In the genomic region with DNA sequence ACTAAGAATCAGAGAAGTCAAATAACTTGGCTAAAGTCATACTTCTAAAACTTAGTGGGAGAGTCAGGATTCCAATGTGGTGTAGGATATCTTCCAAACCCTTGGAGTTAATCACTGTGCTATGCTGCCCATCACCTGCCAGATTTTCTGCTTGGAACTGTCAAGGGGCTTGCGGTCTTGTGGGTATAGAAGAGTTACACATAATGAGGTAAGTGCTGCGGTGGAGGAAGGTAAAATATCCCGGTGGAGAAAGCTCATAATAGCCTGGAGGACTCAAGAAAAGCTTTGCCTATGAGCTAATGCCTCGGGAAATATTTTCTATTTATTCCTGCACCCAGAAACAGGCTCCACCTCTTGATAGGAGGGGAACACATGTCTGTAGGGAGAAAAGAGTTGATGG, we compare ENCODE assay signal across 25 cellular contexts.
DNase-seq lines count a peak whose midpoint lies in the region; ATAC-seq, FAIRE-seq and TF ChIP-seq lines count a peak whose summit lies in the region.
"Had no signal": no experiment of that assay in that cellular context is flagged by ENCODE, and none has a peak within 500 bp of the region (broad histone marks: within the 10 kb centered on the region; RNA-seq: fewer than 3 reads in every experiment).

No MANE protein-coding gene starts in this region.

- no peaks in the 10 kb centered on the region for H3F3A ChIP-seq in GM23338 (replicated peaks; ENCODE audit: low read depth)

- H3K36me3 ChIP-seq in GM23338 (ENCODE audit: insufficient read depth) (no peaks in the 10 kb centered on the region), MG63 (no peaks in the 10 kb centered on the region), breast epithelium (no peaks in the 10 kb centered on the region)

- DNase-seq in GM23338 (ENCODE audit: low spot score) (no peak), MG63 (peak; percentile 74), astrocyte of the hippocampus (ENCODE audit: low read depth, low spot score) (peak; percentile 67), urothelium cell line (ENCODE audit: low spot score) (peak; percentile 73), breast epithelium (ENCODE audit: low spot score in 2 of 2) (no peak), AG20443 (ENCODE audit: low spot score) (no peak)
- DNase-seq: ACHN; AML-193; Caco-2; CD4-positive, alpha-beta T cell; GDM1; HCEC 1CT; HFFc6; IMR-90 had no signal

- ATAC-seq in GM23338 (no peak), GM18907 (IDR thresholded peaks at IDR 0.05; ENCODE audit: unreplicated experiment) (no peak)
- ATAC-seq: K562 had no signal

- peak; percentile 87 for FAIRE-seq in urothelium cell line (lab: Jason Lieb, UNC)
- FAIRE-seq: A204.1, D721Med, GM12892, GM18507, GM19239, H54, HTR-8/SVneo, K562 had no signal

- H3K27me3 ChIP-seq in GM23338 (ENCODE audit: insufficient read depth) (no peaks in the 10 kb centered on the region), MG63 (no peaks in the 10 kb centered on the region), breast epithelium (no peaks in the 10 kb centered on the region)

- no peaks in the 10 kb centered on the region; the same call in 1 of the 2 replicates for H3K4me1 ChIP-seq in GM23338 (ENCODE audit: insufficient read depth)
- no peaks in the 10 kb centered on the region for H3K4me1 ChIP-seq in breast epithelium
- H3K4me1 ChIP-seq: Caco-2 had no signal

- no peak overlapping the region for H3K4me3 Mint-ChIP-seq in GM23338
- H3K4me3 Mint-ChIP-seq: CD4-positive, alpha-beta T cell; HFFc6 had no signal

- H4K20me1 ChIP-seq in GM23338 (replicated peaks; ENCODE audit: insufficient read depth): no peaks in the 10 kb centered on the region

- intact Hi-C loops in breast epithelium (cut with DNase I; ENCODE audit: low total_unique reads): no loop called here

- H2AFZ ChIP-seq in GM23338: peak overlapping the region; percentile 12; the same call in 1 of the 2 replicates

- H3K4me3 ChIP-seq in GM23338 (no peak overlapping the region), MG63 (no peak overlapping the region), breast epithelium (no peak overlapping the region)
- H3K4me3 ChIP-seq: K562 had no signal

- no peak for TF ChIP-seq POLR2A in breast epithelium (IDR thresholded peaks at IDR 0.05)

- no peaks in the 10 kb centered on the region for H3K9me3 ChIP-seq in MG63
- no peaks in the 10 kb centered on the region for H3K9me3 ChIP-seq in breast epithelium
- H3K9me3 ChIP-seq: Caco-2 had no signal

- no peak overlapping the region for H3K4me2 ChIP-seq in GM23338

- H3K79me2 ChIP-seq in GM23338 (replicated peaks; ENCODE audit: insufficient read depth): no peaks in the 10 kb centered on the region

- no peaks in the 10 kb centered on the region for H3K9me3 Mint-ChIP-seq in GM23338
- H3K9me3 Mint-ChIP-seq: CD4-positive, alpha-beta T cell had no signal

- no peaks in the 10 kb centered on the region for H3K9me2 ChIP-seq in GM23338 (ENCODE audit: insufficient read depth)

- TF ChIP-seq CTCF in GM23338 (conservative IDR thresholded peaks at IDR 0.05; ENCODE audit: low read depth in 2 of 2) (no peak), breast epithelium (IDR thresholded peaks at IDR 0.05) (no peak)

- H3K4me1 Mint-ChIP-seq in GM23338: no peaks in the 10 kb centered on the region

- no peak overlapping the region for H3K27ac Mint-ChIP-seq in GM23338
- H3K27ac Mint-ChIP-seq: CD4-positive, alpha-beta T cell; HFFc6 had no signal

- H3K27me3 Mint-ChIP-seq in GM23338 (ENCODE audit: insufficient read depth, low read depth, poor library complexity): peaks cover 5% of the 10 kb centered on the region
- H3K27me3 Mint-ChIP-seq: CD4-positive, alpha-beta T cell had no signal

- no peaks in the 10 kb centered on the region for H3K36me3 Mint-ChIP-seq in GM23338 (ENCODE audit: low read depth)

- H3K27ac ChIP-seq in GM23338 (ENCODE audit: low read depth) (no peak overlapping the region), breast epithelium (no peak overlapping the region)
- H3K27ac ChIP-seq: C4-2B, HL-60 had no signal

TF ChIP-seq in GM23338, 12 proteins besides CTCF, POLR2A, EP300 and RAD21 (continues in another document):
- TF ChIP-seq STAT1 (IDR thresholded peaks at IDR 0.05; ENCODE audit: unreplicated experiment) (no peak), ZNF331 (CRISPR knock-in tag; IDR thresholded peaks at IDR 0.05; ENCODE audit: low read depth) (no peak), POLR2AphosphoS5 (IDR thresholded peaks at IDR 0.05; ENCODE audit: low read depth) (no peak), EZH2 (IDR thresholded peaks at IDR 0.05; ENCODE audit: low read depth, unreplicated experiment) (no peak), ZNF114 (CRISPR knock-in tag; IDR thresholded peaks at IDR 0.05) (no peak), CREB1 (CRISPR knock-in tag; IDR thresholded peaks at IDR 0.05; ENCODE audit: low read depth) (no peak), EZH2phosphoT487 (IDR thresholded peaks at IDR 0.05; ENCODE audit: unreplicated experiment) (no peak), JUNB (IDR thresholded peaks at IDR 0.05; ENCODE audit: unreplicated experiment) (no peak), NANOG (IDR thresholded peaks at IDR 0.05; ENCODE audit: borderline replicate concordance) (no peak)
- TF ChIP-seq, protein P1, sequence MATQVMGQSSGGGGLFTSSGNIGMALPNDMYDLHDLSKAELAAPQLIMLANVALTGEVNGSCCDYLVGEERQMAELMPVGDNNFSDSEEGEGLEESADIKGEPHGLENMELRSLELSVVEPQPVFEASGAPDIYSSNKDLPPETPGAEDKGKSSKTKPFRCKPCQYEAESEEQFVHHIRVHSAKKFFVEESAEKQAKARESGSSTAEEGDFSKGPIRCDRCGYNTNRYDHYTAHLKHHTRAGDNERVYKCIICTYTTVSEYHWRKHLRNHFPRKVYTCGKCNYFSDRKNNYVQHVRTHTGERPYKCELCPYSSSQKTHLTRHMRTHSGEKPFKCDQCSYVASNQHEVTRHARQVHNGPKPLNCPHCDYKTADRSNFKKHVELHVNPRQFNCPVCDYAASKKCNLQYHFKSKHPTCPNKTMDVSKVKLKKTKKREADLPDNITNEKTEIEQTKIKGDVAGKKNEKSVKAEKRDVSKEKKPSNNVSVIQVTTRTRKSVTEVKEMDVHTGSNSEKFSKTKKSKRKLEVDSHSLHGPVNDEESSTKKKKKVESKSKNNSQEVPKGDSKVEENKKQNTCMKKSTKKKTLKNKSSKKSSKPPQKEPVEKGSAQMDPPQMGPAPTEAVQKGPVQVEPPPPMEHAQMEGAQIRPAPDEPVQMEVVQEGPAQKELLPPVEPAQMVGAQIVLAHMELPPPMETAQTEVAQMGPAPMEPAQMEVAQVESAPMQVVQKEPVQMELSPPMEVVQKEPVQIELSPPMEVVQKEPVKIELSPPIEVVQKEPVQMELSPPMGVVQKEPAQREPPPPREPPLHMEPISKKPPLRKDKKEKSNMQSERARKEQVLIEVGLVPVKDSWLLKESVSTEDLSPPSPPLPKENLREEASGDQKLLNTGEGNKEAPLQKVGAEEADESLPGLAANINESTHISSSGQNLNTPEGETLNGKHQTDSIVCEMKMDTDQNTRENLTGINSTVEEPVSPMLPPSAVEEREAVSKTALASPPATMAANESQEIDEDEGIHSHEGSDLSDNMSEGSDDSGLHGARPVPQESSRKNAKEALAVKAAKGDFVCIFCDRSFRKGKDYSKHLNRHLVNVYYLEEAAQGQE (IDR thresholded peaks at IDR 0.05; ENCODE audit: unreplicated experiment): no peak
- TF ChIP-seq, protein P2, sequence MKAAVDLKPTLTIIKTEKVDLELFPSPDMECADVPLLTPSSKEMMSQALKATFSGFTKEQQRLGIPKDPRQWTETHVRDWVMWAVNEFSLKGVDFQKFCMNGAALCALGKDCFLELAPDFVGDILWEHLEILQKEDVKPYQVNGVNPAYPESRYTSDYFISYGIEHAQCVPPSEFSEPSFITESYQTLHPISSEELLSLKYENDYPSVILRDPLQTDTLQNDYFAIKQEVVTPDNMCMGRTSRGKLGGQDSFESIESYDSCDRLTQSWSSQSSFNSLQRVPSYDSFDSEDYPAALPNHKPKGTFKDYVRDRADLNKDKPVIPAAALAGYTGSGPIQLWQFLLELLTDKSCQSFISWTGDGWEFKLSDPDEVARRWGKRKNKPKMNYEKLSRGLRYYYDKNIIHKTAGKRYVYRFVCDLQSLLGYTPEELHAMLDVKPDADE (IDR thresholded peaks at IDR 0.05): no peak

Comparison
In these comparisons a context has a peak if more than half of its experiments do, and no peak if none do; other contexts are left out.
1. DNase-seq: peak in MG63 (single experiment), astrocyte of the hippocampus (single experiment) and urothelium cell line (single experiment); none in GM23338 (single experiment), breast epithelium (0 of 2) and AG20443 (single experiment).